Comparison of ENCODE assay signal across 8 cellular contexts in the genomic region with DNA sequence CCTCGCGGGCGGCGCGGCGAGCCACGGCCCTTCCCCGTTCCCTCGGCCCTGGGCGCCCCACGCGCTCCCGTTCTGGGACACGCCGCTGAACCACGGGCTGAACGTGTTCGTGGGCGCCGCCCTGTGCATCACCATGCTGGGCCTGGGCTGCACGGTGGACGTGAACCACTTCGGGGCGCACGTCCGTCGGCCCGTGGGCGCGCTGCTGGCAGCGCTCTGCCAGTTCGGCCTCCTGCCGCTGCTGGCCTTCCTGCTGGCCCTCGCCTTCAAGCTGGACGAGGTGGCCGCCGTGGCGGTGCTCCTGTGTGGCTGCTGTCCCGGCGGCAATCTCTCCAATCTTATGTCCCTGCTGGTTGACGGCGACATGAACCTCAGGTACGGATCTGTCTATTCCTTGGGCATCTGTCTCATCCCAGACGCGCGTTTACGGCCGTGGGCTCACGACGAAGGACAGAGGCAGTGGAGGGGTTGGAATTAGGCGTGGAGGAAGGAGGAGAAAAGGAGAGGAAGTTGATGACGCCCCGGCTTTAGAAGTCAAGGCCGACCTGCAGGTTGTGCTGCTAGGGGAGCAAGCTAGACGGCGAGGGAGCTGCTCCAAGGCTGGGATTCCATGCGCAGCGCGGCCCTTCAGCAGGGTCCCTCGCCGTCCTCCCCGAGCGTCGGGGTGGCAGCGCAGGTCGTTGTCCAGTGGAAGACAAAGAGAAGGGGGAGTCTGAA. TPM values are rescaled to one million over a fixed set of nuclear protein-coding genes. Genes with fewer than 3 reads are reported as not detected.
DNase-seq lines count a peak whose midpoint lies in the region; ATAC-seq, FAIRE-seq and TF ChIP-seq lines count a peak whose summit lies in the region.

No MANE protein-coding gene starts in this region.

- peak overlapping the region in 1 of 2 experiments; percentile 31; a peak in 2 of 4 replicates for H3K4me3 ChIP-seq in Panc1 (ENCODE audit: low read depth in 2 of 2, low read length in 2 of 2)
- H3K4me3 ChIP-seq in pancreas = peak overlapping the region in 2 of 4 donors; percentile 22 to 41

- intact Hi-C loops in Panc1 (cut with micrococcal nuclease; ENCODE audit: unreplicated experiment) (no loop called here), pancreas (cut with DNase I) (no loop called here)

- H3K4me3 Mint-ChIP-seq in endothelial cell (ENCODE audit: unreplicated experiment) = peak overlapping the region; percentile 39

- POLR2A ChIA-PET in Panc1 (lab: Charles Lee) = interaction anchor here (0.6 kb wide), 1 partner anchor 427 kb away, joined by 8 read pairs; no protein-coding TSS in a partner anchor

- H3K36me3 Mint-ChIP-seq in endothelial cell (ENCODE audit: low read depth, unreplicated experiment) = peaks cover 4% of the 10 kb centered on the region

- H3K9me3 ChIP-seq in Panc1 (ENCODE audit: control insufficient read depth, insufficient read depth, low read depth, low read length) = no peaks in the 10 kb centered on the region
- H3K9me3 ChIP-seq in pancreas = no peaks in the 10 kb centered on the region

- ATAC-seq in Panc1 = peak; percentile 39; the same call in 1 of the 2 replicates
- peak in 3 of 4 donors; percentile 17 to 26 (median 20) for ATAC-seq in pancreas
- ATAC-seq in HG02870 (IDR thresholded peaks at IDR 0.05; ENCODE audit: unreplicated experiment) = no peak

- H3K4me1 ChIP-seq in Panc1 (ENCODE audit: control insufficient read depth, insufficient read depth, low read length) (no peaks in the 10 kb centered on the region), pancreas (no peaks in the 10 kb centered on the region)

- in situ Hi-C loops in Panc1 (cut with HindIII; ENCODE audit: low pct_unique_long_range_greater_than_20kb, low sequenced_read_pairs) = no loop called here

- DNase-seq in DMS79 (lab: John Stamatoyannopoulos, UW) = peak; percentile 9
- DNase-seq in Panc1 (ENCODE audit: low read depth, low spot score) = no peak
- no peak for DNase-seq in endothelial cell (ENCODE audit: low spot score)
- DNase-seq in pancreas = peak in 3 of 6 donors; percentile 29 to 63 (median 56)
- DNase-seq in NCI-H2171 treated with DMSO at 0.1 percent for 48 hours (lab: John Stamatoyannopoulos, UW) = no peak
- no peak for DNase-seq in AG08395 (ENCODE audit: low spot score)
- no peak for DNase-seq in DMS153 treated with DMSO at 0.1 percent for 48 hours (lab: John Stamatoyannopoulos, UW; ENCODE audit: unreplicated experiment)

- no peaks in the 10 kb centered on the region for H3K9me3 Mint-ChIP-seq in endothelial cell (ENCODE audit: unreplicated experiment)

- no peak overlapping the region for H3K27ac Mint-ChIP-seq in endothelial cell (ENCODE audit: unreplicated experiment)

- peaks cover 27% of the 10 kb centered on the region for H3K27me3 Mint-ChIP-seq in endothelial cell (ENCODE audit: unreplicated experiment)

- CTCF ChIA-PET in Panc1 (lab: Charles Lee) = no interaction called here

- FAIRE-seq in pancreas (lab: Jason Lieb, UNC) = no peak

- no peaks in the 10 kb centered on the region for H3K4me1 Mint-ChIP-seq in endothelial cell (ENCODE audit: unreplicated experiment)

- H3K27ac ChIP-seq in Panc1 (ENCODE audit: low read length) (no peak overlapping the region), pancreas (no peak overlapping the region)

- H3K27me3 ChIP-seq in Panc1 (ENCODE audit: control insufficient read depth, insufficient read depth, low read length) (no peaks in the 10 kb centered on the region), pancreas (peaks cover 0 to 29% (median 9%) of the 10 kb centered on the region in 4 donors)

- H3K36me3 ChIP-seq in Panc1 (ENCODE audit: control insufficient read depth, insufficient read depth, low read length) = no peaks in the 10 kb centered on the region
- H3K36me3 ChIP-seq in pancreas = no peaks in the 10 kb centered on the region

- TF ChIP-seq CTCF in Panc1 (IDR thresholded peaks at IDR 0.05) (no peak), endothelial cell (IDR thresholded peaks at IDR 0.05; ENCODE audit: unreplicated experiment) (no peak), pancreas (IDR thresholded peaks at IDR 0.05) (no peak)

- 12 to 13% methylated on average over 53 to 66 of the region's 66 CpGs for WGBS in pancreas, 2 donors

- no TSS peak for BruUV-seq in Panc1 (replicated peaks; lab: Mats Ljungman, UMichigan)

RNA-seq across cellular contexts. Expression of a gene that starts 0.8 kb away (rescaled TPM):
- total RNA-seq in Panc1 (2021; ENCODE audit: unreplicated experiment) (1.2 TPM), endothelial cell (ENCODE audit: unreplicated experiment) (0.28 TPM), pancreas (not detected)
- 1.3 TPM for polyA plus RNA-seq in Panc1 (2012; ENCODE audit: insufficient read length)
- under 1 TPM in 1 of 2 donors, not detected in 1; 0.42 TPM for polyA plus RNA-seq in pancreas

RNA-seq across cellular contexts. Expression of a gene that starts 6.1 kb away (rescaled TPM):
- total RNA-seq in Panc1 (2021; ENCODE audit: unreplicated experiment) (not detected), endothelial cell (ENCODE audit: unreplicated experiment) (not detected), pancreas (not detected)
- not detected for polyA plus RNA-seq in Panc1 (2012; ENCODE audit: insufficient read length)
- polyA plus RNA-seq in pancreas = not detected
